16 cellular contexts compared by ENCODE assay signal in the genomic region with DNA sequence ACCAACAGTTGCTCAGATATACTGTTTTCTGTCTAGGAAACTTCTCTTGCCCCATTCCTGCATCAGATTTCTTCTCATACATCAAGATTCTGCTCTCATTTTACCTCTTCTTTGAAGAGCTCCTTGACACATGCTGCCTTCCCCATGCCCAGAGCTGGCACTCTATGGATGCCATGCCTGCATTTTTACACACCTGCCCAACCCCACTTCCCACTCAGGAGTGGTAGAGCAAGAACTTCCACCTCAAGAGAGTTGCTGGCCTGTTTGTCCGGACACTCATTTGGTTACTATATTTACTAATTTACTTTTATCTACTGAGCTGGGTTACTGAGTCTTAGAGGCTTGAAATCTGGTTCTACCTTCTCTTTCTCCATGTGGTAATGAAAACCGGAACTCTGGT.
DNase-seq lines count a peak whose midpoint lies in the region; ATAC-seq and TF ChIP-seq lines count a peak whose summit lies in the region.
"Had no signal": no experiment of that assay in that cellular context is flagged by ENCODE, and none has a peak within 500 bp of the region (broad histone marks: within the 10 kb centered on the region; RNA-seq: fewer than 3 reads in every experiment).

No MANE protein-coding gene starts in this region.

- peaks cover 7% of the 10 kb centered on the region for H3K36me3 Mint-ChIP-seq in mesothelial cell of epicardium
- H3K36me3 Mint-ChIP-seq: CD14-positive monocyte had no signal

- WGBS in upper lobe of left lung, 2 donors, result 48 to 68% methylated on average over 2 of the region's 2 CpGs

- H3K4me3 Mint-ChIP-seq in mesothelial cell of epicardium, result no peak overlapping the region
- H3K4me3 Mint-ChIP-seq: CD14-positive monocyte; CD8-positive, alpha-beta T cell; GM23338 had no signal

- no peaks in the 10 kb centered on the region for H3K27me3 Mint-ChIP-seq in mesothelial cell of epicardium (ENCODE audit: low read depth)

- H3K9ac ChIP-seq in PC-3 (ENCODE audit: low read length), result peak overlapping the region; percentile 0; the same call in 1 of the 2 replicates

- TF ChIP-seq EP300 in upper lobe of left lung (IDR thresholded peaks at IDR 0.05), result no peak

- CTCF ChIA-PET in PC-3 (lab: Charles Lee), result no interaction called here

- H2AFZ ChIP-seq in PC-3 (ENCODE audit: low read length), result no peak overlapping the region
- H2AFZ ChIP-seq: GM23338 had no signal

- ATAC-seq in PC-3, result no peak
- ATAC-seq in left lung, result peak; percentile 91
- ATAC-seq in upper lobe of left lung (ENCODE audit: low FRiP score in 2 of 2), result peak; percentile 43 to 82
- ATAC-seq in HG03039 (IDR thresholded peaks at IDR 0.05; ENCODE audit: unreplicated experiment), result no peak
- ATAC-seq: A549; CD8-positive, alpha-beta T cell; GM12878; GM23338 had no signal

- no peak for TF ChIP-seq POLR2A in upper lobe of left lung (IDR thresholded peaks at IDR 0.05)

- H3K27ac Mint-ChIP-seq in mesothelial cell of epicardium, result no peak overlapping the region
- H3K27ac Mint-ChIP-seq: CD8-positive, alpha-beta T cell; GM23338 had no signal

- no TSS peak for BruUV-seq in PC-3 (replicated peaks; lab: Mats Ljungman, UMichigan)

- H3K27ac ChIP-seq in PC-3 (ENCODE audit: low read length), result peak overlapping the region; percentile 14
- no peak overlapping the region for H3K27ac ChIP-seq in left lung
- peak overlapping the region in 1 of 4 donors; percentile 27 for H3K27ac ChIP-seq in upper lobe of left lung
- no peak overlapping the region for H3K27ac ChIP-seq in substantia nigra (ENCODE audit: low read depth, low read length, poor library complexity, severe bottlenecking)
- H3K27ac ChIP-seq: A549 had no signal

- DNase-seq in PC-3, result no peak
- peak; percentile 22 for DNase-seq in epithelial cell of esophagus (ENCODE audit: low read depth)
- DNase-seq in left lung, result peak in 1 of 2 donors; percentile 58
- peak in 1 of 2 donors; percentile 45 for DNase-seq in upper lobe of left lung
- DNase-seq in mesothelial cell of epicardium (ENCODE audit: low spot score in 2 of 2, unreplicated experiment in 2 of 2), result no peak
- DNase-seq in substantia nigra (lab: John Stamatoyannopoulos, UW), result no peak
- DNase-seq: CD8-positive, alpha-beta T cell; COR-L47; DMS153; H7; IMR-90 had no signal

- no peaks in the 10 kb centered on the region for H3K36me3 ChIP-seq in PC-3 (ENCODE audit: low read depth, low read length)
- no peaks in the 10 kb centered on the region for H3K36me3 ChIP-seq in left lung
- no peaks in the 10 kb centered on the region for H3K36me3 ChIP-seq in upper lobe of left lung

- no peaks in the 10 kb centered on the region for H4K20me1 ChIP-seq in PC-3 (ENCODE audit: low read length)

- no peaks in the 10 kb centered on the region for H3K9me3 Mint-ChIP-seq in mesothelial cell of epicardium
- H3K9me3 Mint-ChIP-seq: CD8-positive, alpha-beta T cell; GM23338 had no signal

- no peaks in the 10 kb centered on the region for H3F3A ChIP-seq in PC-3 (ENCODE audit: low read length, unreplicated experiment)

- no peaks in the 10 kb centered on the region for H3K9me2 ChIP-seq in PC-3 (replicated peaks; ENCODE audit: low read length)

- peaks cover 33% of the 10 kb centered on the region for H3K4me1 ChIP-seq in PC-3 (ENCODE audit: insufficient read depth, low read length)
- no peaks in the 10 kb centered on the region for H3K4me1 ChIP-seq in left lung
- no peaks in the 10 kb centered on the region for H3K4me1 ChIP-seq in upper lobe of left lung

- H3K9me3 ChIP-seq in PC-3 (ENCODE audit: low read length), result no peaks in the 10 kb centered on the region
- H3K9me3 ChIP-seq in left lung, result no peaks in the 10 kb centered on the region
- no peaks in the 10 kb centered on the region for H3K9me3 ChIP-seq in upper lobe of left lung
- H3K9me3 ChIP-seq: A549 had no signal

- no peaks in the 10 kb centered on the region for H3K79me2 ChIP-seq in PC-3 (ENCODE audit: low read length)

- H3K4me1 Mint-ChIP-seq in mesothelial cell of epicardium, result peaks cover 9% of the 10 kb centered on the region
- H3K4me1 Mint-ChIP-seq: CD14-positive monocyte, GM23338 had no signal

- H3K27me3 ChIP-seq in PC-3 (ENCODE audit: low read length), result no peaks in the 10 kb centered on the region
- H3K27me3 ChIP-seq in left lung, result no peaks in the 10 kb centered on the region
- no peaks in the 10 kb centered on the region for H3K27me3 ChIP-seq in upper lobe of left lung

- no peak overlapping the region for H3K4me2 ChIP-seq in PC-3 (ENCODE audit: low read length)
- H3K4me2 ChIP-seq: A549, GM23338 had no signal

- TF ChIP-seq CTCF in PC-3 (conservative IDR thresholded peaks at IDR 0.05; ENCODE audit: low read depth, low read length) (no peak), epithelial cell of esophagus (IDR thresholded peaks at IDR 0.05; ENCODE audit: insufficient read depth, low read depth, low read length, missing control alignments) (no peak), left lung (IDR thresholded peaks at IDR 0.05) (no peak), upper lobe of left lung (IDR thresholded peaks at IDR 0.05) (no peak), mesothelial cell of epicardium (IDR thresholded peaks at IDR 0.05; ENCODE audit: unreplicated experiment) (no peak)

- H3K4me3 ChIP-seq in PC-3 (ENCODE audit: low read length) (no peak overlapping the region), epithelial cell of esophagus (ENCODE audit: low read length) (no peak overlapping the region), left lung (no peak overlapping the region), upper lobe of left lung (no peak overlapping the region)
- H3K4me3 ChIP-seq: A549, GM12878, GM23338 had no signal

- intact Hi-C loops in PC-3 (cut with micrococcal nuclease), result loop anchor here (2.0 to 10.0 kb wide), 2 partner anchors 72 to 268 kb away; no protein-coding TSS in a partner anchor
- intact Hi-C loops in left lung (cut with DNase I), result no loop called here

- POLR2A ChIA-PET in PC-3 (lab: Charles Lee; ENCODE audit: unreplicated experiment), result no interaction called here

Comparison
In these comparisons a context has a peak if more than half of its experiments do, and no peak if none do; other contexts are left out.
1. ATAC-seq: peak in left lung (single experiment) and upper lobe of left lung (2 of 2); none in PC-3 (single experiment) and HG03039 (single experiment).